In the genomic region with DNA sequence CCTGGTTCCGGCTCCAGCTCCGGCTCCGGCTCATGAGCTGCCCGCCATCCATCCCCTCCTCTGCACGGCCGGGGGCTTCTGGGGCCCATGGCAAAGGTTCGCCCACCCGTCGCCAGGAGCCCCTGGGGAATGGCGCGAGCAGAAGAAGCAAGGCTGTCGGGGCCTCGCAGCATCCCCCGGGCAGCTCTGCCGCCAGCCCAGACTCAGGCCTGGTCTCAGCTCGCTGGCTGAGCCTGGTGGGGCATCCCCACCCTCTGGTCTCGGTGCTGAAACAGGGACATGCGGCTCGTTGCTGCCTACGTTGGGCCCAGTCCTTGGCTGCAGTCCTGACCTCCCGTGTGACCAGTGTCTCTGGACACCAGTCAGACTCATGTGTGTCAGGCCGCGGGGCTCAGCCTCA, we compare ENCODE assay signal across 27 cellular contexts.
"Had no signal": no experiment of that assay in that cellular context is flagged by ENCODE, and none has a peak within 500 bp of the region (broad histone marks: within the 10 kb centered on the region; RNA-seq: fewer than 3 reads in every experiment).

No MANE protein-coding gene starts in this region.

- DNase-seq: colonic mucosa; cortex of kidney; dermis blood vessel endothelial cell; dorsolateral prefrontal cortex; effector CD4-positive, alpha-beta T cell; effector CD8-positive, alpha-beta T cell; effector memory CD4-positive, alpha-beta T cell; effector memory CD8-positive, alpha-beta T cell; endodermal cell; erythroblast; esophagus squamous epithelium; foreskin fibroblast; foreskin keratinocyte; foreskin melanocyte; glutamatergic neuron; head of caudate nucleus; heart left ventricle had no signal

- H3K4me3 ChIP-seq: colonic mucosa, coronary artery, dorsolateral prefrontal cortex, esophagus muscularis mucosa, esophagus squamous epithelium, gastrocnemius medialis, gastroesophageal sphincter, heart left ventricle had no signal

- ATAC-seq: effector memory CD8-positive, alpha-beta T cell; esophagus mucosa; foreskin keratinocyte; gastrocnemius medialis; gastroesophageal sphincter; heart left ventricle had no signal

- H3K9me3 ChIP-seq: colonic mucosa, esophagus squamous epithelium, gastrocnemius medialis had no signal

- FAIRE-seq: colon, endometrium, endothelial cell of umbilical vein, frontal cortex had no signal

- H3K27me3 ChIP-seq: colonic mucosa, dorsolateral prefrontal cortex, esophagus muscularis mucosa, esophagus squamous epithelium, foreskin keratinocyte, gastrocnemius medialis, gastroesophageal sphincter, heart left ventricle had no signal

- H3K27ac ChIP-seq: colonic mucosa, coronary artery, epithelial cell of prostate, esophagus muscularis mucosa, esophagus squamous epithelium, foreskin keratinocyte, gastroesophageal sphincter, heart left ventricle had no signal

- H3K36me3 ChIP-seq: colonic mucosa had no signal

- H3K4me1 ChIP-seq: colonic mucosa, esophagus squamous epithelium, foreskin keratinocyte, gastroesophageal sphincter had no signal
